In genomic region chr21:37049741-37050140, GRCh38 we compare ENCODE assay signal across 10 cellular contexts. TPM values are rescaled to one million over a fixed set of nuclear protein-coding genes. Genes with fewer than 3 reads are reported as not detected.
"Had no signal": no experiment of that assay in that cellular context is flagged by ENCODE, and none has a peak within 500 bp of the region (broad histone marks: within the 10 kb centered on the region; RNA-seq: fewer than 3 reads in every experiment).

No MANE protein-coding gene starts in this region.

RNA-seq across cellular contexts. Expression of gene RIPPLY3, which starts 43.2 kb away (rescaled TPM):
- total RNA-seq: endothelial cell of umbilical vein, esophagus mucosa, esophagus muscularis mucosa, fibroblast of lung, frontal cortex, gastrocnemius medialis, gastroesophageal sphincter, glomerular endothelial cell, heart left ventricle, heart right ventricle had no signal
- polyA plus RNA-seq: heart left ventricle had no signal
